ENCODE assay signal across 7 cellular contexts in the genomic region with DNA sequence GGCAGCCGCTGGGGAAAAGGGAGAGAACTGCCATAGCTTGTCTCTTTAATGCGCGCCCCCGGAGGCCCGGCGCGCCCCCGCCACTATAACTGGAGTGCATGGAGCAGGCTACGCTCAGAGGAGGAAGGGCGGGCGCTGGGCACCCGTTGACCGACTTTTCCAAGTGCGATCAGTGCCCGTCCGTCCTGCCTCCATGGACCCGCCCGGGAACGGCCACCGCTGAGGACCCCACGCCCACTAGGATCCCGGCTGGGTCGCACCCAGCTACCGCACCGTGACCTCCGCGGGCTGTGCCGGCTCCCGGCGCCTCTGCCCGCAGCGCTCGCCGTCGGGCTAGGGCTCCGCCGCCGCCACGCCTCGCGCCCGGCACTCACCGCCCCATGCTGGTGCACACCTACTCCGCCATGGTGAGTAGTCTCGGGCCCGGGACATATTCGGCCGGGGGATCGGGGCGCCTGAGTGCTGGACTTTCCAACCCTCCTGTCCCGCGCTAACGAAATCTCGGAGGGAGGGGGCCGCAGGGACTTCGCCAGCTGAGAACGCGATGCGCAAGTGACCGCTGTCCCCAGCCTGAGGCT. TPM values are rescaled to one million over a fixed set of nuclear protein-coding genes. Genes with fewer than 3 reads are reported as not detected.
A peak's percentile ranks its signal among the peaks of the same experiment; 100 is the strongest.
DNase-seq lines count a peak whose midpoint lies in the region; ATAC-seq and TF ChIP-seq lines count a peak whose summit lies in the region.

A gene (plus strand): TSS at position 117 of the 578 bp plus-strand sequence. CDS start 264 bp downstream, at position 381.

- H3K27me3 ChIP-seq in gastroesophageal sphincter, result peaks cover 93% of the 10 kb centered on the region
- H3K27me3 ChIP-seq in neuron (ENCODE audit: insufficient read depth, low read length), result peaks cover 27% of the 10 kb centered on the region

- ATAC-seq in T-helper 17 cell, result no peak
- peak; percentile 26 for ATAC-seq in gastroesophageal sphincter
- no peak for ATAC-seq in HG03521 (IDR thresholded peaks at IDR 0.05; ENCODE audit: unreplicated experiment)
- no peak for ATAC-seq in GM18505 (IDR thresholded peaks at IDR 0.05; ENCODE audit: unreplicated experiment)

- H3K27ac Mint-ChIP-seq in T-helper 17 cell, result peak within 1 kb of the TSS; percentile 2

- no peak for TF ChIP-seq CTCF in gastroesophageal sphincter (IDR thresholded peaks at IDR 0.05)

- no peak within 1 kb of the TSS for H3K27ac ChIP-seq in gastroesophageal sphincter

- H3K4me1 ChIP-seq in gastroesophageal sphincter (peaks cover 0 to 41% (median 18%) of the 10 kb centered on the region in 3 donors), neuron (ENCODE audit: insufficient read depth, low read length) (peaks cover 8% of the 10 kb centered on the region)

- TF ChIP-seq EP300 in gastroesophageal sphincter (IDR thresholded peaks at IDR 0.05), result no peak

- DNase-seq in HT-29 (ENCODE audit: low spot score) (peak; percentile 53), T-helper 17 cell (no peak), KG1 (lab: John Stamatoyannopoulos, UW) (no peak)

- H3K36me3 ChIP-seq in gastroesophageal sphincter, result no peaks in the 10 kb centered on the region
- H3K36me3 ChIP-seq in neuron (ENCODE audit: insufficient read depth, low read length), result no peaks in the 10 kb centered on the region

- H3K36me3 Mint-ChIP-seq in T-helper 17 cell (ENCODE audit: low read depth), result peaks cover 3% of the 10 kb centered on the region

- H3K9me3 ChIP-seq in T-helper 17 cell (ENCODE audit: control insufficient read depth, low read length, poor library complexity, severe bottlenecking), result no peaks in the 10 kb centered on the region
- no peaks in the 10 kb centered on the region for H3K9me3 ChIP-seq in gastroesophageal sphincter
- H3K9me3 ChIP-seq in neuron (ENCODE audit: low read length), result peaks cover 1% of the 10 kb centered on the region

- peaks cover 23% of the 10 kb centered on the region for H3K4me1 Mint-ChIP-seq in T-helper 17 cell

- peak within 1 kb of the TSS; percentile 21 for H3K4me3 Mint-ChIP-seq in T-helper 17 cell

- WGBS in gastroesophageal sphincter (ENCODE audit: low coverage in 1 of 2), 2 donors, result no CpG with 5 or more reads among the region's 60 CpGs

- H3K27me3 Mint-ChIP-seq in T-helper 17 cell, result no peaks in the 10 kb centered on the region

- H3K4me3 ChIP-seq in gastroesophageal sphincter (peak within 1 kb of the TSS in 1 of 2 donors; percentile 48), neuron (ENCODE audit: low read length) (peak within 1 kb of the TSS; percentile 48)

- peak within 1 kb of the TSS; percentile 67 for H2AFZ ChIP-seq in neuron (ENCODE audit: low read depth, low read length)

- TF ChIP-seq POLR2A in gastroesophageal sphincter (IDR thresholded peaks at IDR 0.05), result no peak
- no peak for TF ChIP-seq POLR2A in GM18505 (IDR thresholded peaks at IDR 0.05; ENCODE audit: borderline replicate concordance, extremely low read depth, insufficient read depth, insufficient read length)

RNA-seq across cellular contexts. Expression of the gene that starts here (rescaled TPM):
- 0.05 and 0.28 TPM in 2 replicates for total RNA-seq in HT-29 (2014; rRNA removed; shearing (Covaris generic))
- total RNA-seq in T-helper 17 cell (1 to 10 TPM; 3.2 to 4.5 TPM), gastroesophageal sphincter (under 1 TPM in 1 of 4 donors, not detected in 3; 0.27 TPM)

Comparison
In these comparisons a context has a peak if more than half of its experiments do, and no peak if none do; other contexts are left out.
1. Peak in DNase-seq in HT-29; RNA of the gene not detected or under 1 TPM.
2. Peak in ATAC-seq in gastroesophageal sphincter; RNA of the gene not detected or under 1 TPM.